ENCODE assay signal across 9 cellular contexts in genomic region chr2:37156071-37156856, GRCh38. TPM values are rescaled to one million over a fixed set of nuclear protein-coding genes. Genes with fewer than 3 reads are reported as not detected.
A peak's percentile ranks its signal among the peaks of the same experiment; 100 is the strongest.
DNase-seq lines count a peak whose midpoint lies in the region; ATAC-seq and TF ChIP-seq lines count a peak whose summit lies in the region.
"Had no signal": no experiment of that assay in that cellular context is flagged by ENCODE, and none has a peak within 500 bp of the region (broad histone marks: within the 10 kb centered on the region; RNA-seq: fewer than 3 reads in every experiment).

No MANE protein-coding gene starts in this region.

- H3K79me2 ChIP-seq in hepatocyte = peaks cover 47% of the 10 kb centered on the region

- no peaks in the 10 kb centered on the region for H3K27me3 ChIP-seq in BLaER1
- H3K27me3 ChIP-seq in ascending aorta = no peaks in the 10 kb centered on the region
- H3K27me3 ChIP-seq in hepatocyte = no peaks in the 10 kb centered on the region
- no peaks in the 10 kb centered on the region for H3K27me3 ChIP-seq in rectal smooth muscle tissue (ENCODE audit: control insufficient read depth, insufficient read depth, low read length)

- H3K9me3 ChIP-seq in BLaER1 = peaks cover 28% of the 10 kb centered on the region
- no peaks in the 10 kb centered on the region for H3K9me3 ChIP-seq in ascending aorta
- no peaks in the 10 kb centered on the region for H3K9me3 ChIP-seq in hepatocyte (ENCODE audit: low read depth)

- H3K4me1 ChIP-seq in BLaER1 (peaks cover 26% of the 10 kb centered on the region), ascending aorta (peaks cover 6 to 16% of the 10 kb centered on the region in 2 donors), hepatocyte (ENCODE audit: insufficient read depth) (no peaks in the 10 kb centered on the region), rectal smooth muscle tissue (ENCODE audit: control insufficient read depth, insufficient read depth, low read length) (peaks cover 3% of the 10 kb centered on the region)

- WGBS in hepatocyte (ENCODE audit: low lambda C conversion rate, missing lambda C conversion rate) = 4% methylated on average over 23 of the region's 27 CpGs

- ATAC-seq in GM18873 (IDR thresholded peaks at IDR 0.05; ENCODE audit: low FRiP score, unreplicated experiment) = peak; percentile 24
- ATAC-seq in HG03342 (IDR thresholded peaks at IDR 0.05; ENCODE audit: unreplicated experiment) = peak; percentile 15

- H4K20me1 ChIP-seq in BLaER1 (peaks cover 28% of the 10 kb centered on the region; the same call in 1 of the 2 replicates), hepatocyte (ENCODE audit: insufficient read depth, poor library complexity, severe bottlenecking) (peaks cover 4% of the 10 kb centered on the region)

- H3K4me2 ChIP-seq in BLaER1 (peak overlapping the region; percentile 83), hepatocyte (peak overlapping the region; percentile 88)

- H3K9ac ChIP-seq in BLaER1 = peak overlapping the region; percentile 90
- H3K9ac ChIP-seq in rectal smooth muscle tissue (ENCODE audit: low read length) = peak overlapping the region; percentile 42

- DNase-seq in RPMI8226 (peak; percentile 31), ascending aorta (ENCODE audit: low spot score in 2 of 2) (peak in 1 of 2 donors; percentile 80), hepatocyte (ENCODE audit: low spot score) (peak; percentile 83), GM19240 (ENCODE audit: insufficient read length, low spot score) (no peak)

- no peaks in the 10 kb centered on the region for H3K9me2 ChIP-seq in hepatocyte (replicated peaks; ENCODE audit: insufficient read depth)

- H2AFZ ChIP-seq in hepatocyte = peak overlapping the region; percentile 82

- H3K36me3 ChIP-seq in BLaER1 = peaks cover 31% of the 10 kb centered on the region
- H3K36me3 ChIP-seq in ascending aorta = peaks cover 0 to 6% of the 10 kb centered on the region in 2 donors
- H3K36me3 ChIP-seq in hepatocyte (replicated peaks; ENCODE audit: insufficient read depth, low read depth) = no peaks in the 10 kb centered on the region
- H3K36me3 ChIP-seq in rectal smooth muscle tissue (ENCODE audit: control insufficient read depth, insufficient read depth, low read length) = no peaks in the 10 kb centered on the region

- H3K4me3 ChIP-seq in BLaER1 (peak overlapping the region; percentile 86), ascending aorta (peak overlapping the region; percentile 86 to 98), hepatocyte (peak overlapping the region; percentile 50), rectal smooth muscle tissue (ENCODE audit: low read length) (peak overlapping the region; percentile 75)

- TF ChIP-seq CTCF in ascending aorta (IDR thresholded peaks at IDR 0.05) = no peak
- TF ChIP-seq CTCF in hepatocyte (IDR thresholded peaks at IDR 0.05; ENCODE audit: poor library complexity) = no peak

- intact Hi-C loops in ascending aorta (cut with DNase I) = loop anchor here (2.0 to 5.0 kb wide), 2 partner anchors 41 to 171 kb away; partner anchors contain the start of gene CEBPZOS

- H3K27ac ChIP-seq in BLaER1 (peak overlapping the region; percentile 87), ascending aorta (peak overlapping the region; percentile 77 to 85), hepatocyte (peak overlapping the region; percentile 96), rectal smooth muscle tissue (ENCODE audit: low read depth, low read length) (peak overlapping the region; percentile 82)

RNA-seq across cellular contexts. Expression of gene EIF2AK2, which starts 0.5 kb away (rescaled TPM):
- total RNA-seq in ascending aorta (10.6 TPM), hepatocyte (35.6 and 38.4 TPM in 2 replicates)
- polyA plus RNA-seq in hepatocyte = 22.2 and 27.8 TPM in 2 replicates

RNA-seq across cellular contexts. Expression of gene SULT6B1, which starts 32.2 kb away (rescaled TPM):
- total RNA-seq in ascending aorta (not detected), hepatocyte (not detected in 2 replicates)
- not detected in 2 replicates for polyA plus RNA-seq in hepatocyte
- total RNA-seq: T-helper 1 cell treated with Interleukin-12 subunit alpha and Interleukin-12 subunit beta and Interleukin-4 antibody, amounts not matched to agents 30 ng/mL and 1 ng/mL, for 36 hours had no signal

RNA-seq across cellular contexts. Expression of gene CEBPZOS, which starts 40.0 kb away (rescaled TPM):
- total RNA-seq in ascending aorta = 2.9 TPM
- total RNA-seq in hepatocyte = 11.0 and 14.8 TPM in 2 replicates
- polyA plus RNA-seq in hepatocyte = 13.7 and 17.1 TPM in 2 replicates
